ENCODE assay signal across 24 cellular contexts in the genomic region with DNA sequence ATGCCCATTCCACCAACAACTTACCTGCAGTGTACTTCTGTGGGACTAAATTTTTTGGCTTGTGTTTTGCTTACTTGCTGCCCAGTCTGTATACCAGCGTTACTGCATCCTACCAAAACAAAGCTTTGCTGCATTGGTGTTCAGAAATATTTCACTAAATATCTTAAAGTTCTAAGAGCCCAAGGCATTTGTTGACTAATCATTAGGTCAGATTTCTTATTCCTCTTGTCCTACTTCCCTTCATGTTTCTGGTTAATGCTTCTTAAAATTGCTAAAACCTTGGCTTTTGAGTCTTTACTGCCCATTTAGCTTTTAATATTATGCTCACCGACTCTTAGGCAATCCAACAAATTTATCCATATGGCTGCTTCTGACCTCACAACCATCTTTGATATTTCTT.
"Had no signal": no experiment of that assay in that cellular context is flagged by ENCODE, and none has a peak within 500 bp of the region (broad histone marks: within the 10 kb centered on the region; RNA-seq: fewer than 3 reads in every experiment).

No MANE protein-coding gene starts in this region.

- FAIRE-seq: colon, TTC549 had no signal

- H3K9me3 ChIP-seq: body of pancreas, gastrocnemius medialis, prostate gland, suprapubic skin, transverse colon, vagina had no signal

- ATAC-seq: body of pancreas; gastrocnemius medialis; stimulated activated naive CD8-positive, alpha-beta T cell treated with anti-CD3 and anti-CD28 coated beads, Interleukin-15, amount 100 ng/mL, for 72 hours; WTC11 had no signal

- H3K27ac ChIP-seq: body of pancreas, dorsolateral prefrontal cortex, epithelial cell of prostate, gastrocnemius medialis, prostate gland, right atrium auricular region, skin epidermis, suprapubic skin, transverse colon, vagina had no signal

- H3K27me3 ChIP-seq: body of pancreas, dorsolateral prefrontal cortex, gastrocnemius medialis, right atrium auricular region, suprapubic skin, transverse colon, vagina had no signal

- DNase-seq: activated CD4-positive, alpha-beta memory T cell treated with anti-CD3 and anti-CD28 coated beads for 36 hours; activated CD4-positive, alpha-beta T cell treated with anti-CD3 and anti-CD28 coated beads for 4 hours; activated naive CD4-positive, alpha-beta T cell; activated naive CD8-positive, alpha-beta T cell treated with anti-CD3 and anti-CD28 coated beads for 36 hours; activated T-cell treated with anti-CD3 and anti-CD28 coated beads for 4 hours; amygdala; body of pancreas; caudate nucleus; dorsolateral prefrontal cortex; endodermal cell; gastrocnemius medialis; head of caudate nucleus; left ventricle myocardium superior; stimulated activated naive CD8-positive, alpha-beta T cell treated with anti-CD3 and anti-CD28 coated beads, Interleukin-15, amount 100 ng/mL, for 72 hours; transverse colon had no signal

- H3K4me3 ChIP-seq: body of pancreas, dorsolateral prefrontal cortex, gastrocnemius medialis, prostate gland, right atrium auricular region, skin epidermis, suprapubic skin, transverse colon, vagina had no signal

- H3K36me3 ChIP-seq: gastrocnemius medialis, prostate gland, right atrium auricular region, suprapubic skin, transverse colon, vagina had no signal
